1 cellular context compared by ENCODE assay signal in genomic region chr11:98600103-98600502, GRCh38.
TF ChIP-seq lines count a peak whose summit lies in the region.

No MANE protein-coding gene starts in this region.

TF ChIP-seq in GM23338, 12 proteins besides CTCF, POLR2A, EP300 and RAD21 (continued from another document):
- no peak for TF ChIP-seq REST (IDR thresholded peaks at IDR 0.05; ENCODE audit: unreplicated experiment)
- no peak for TF ChIP-seq NANOG (IDR thresholded peaks at IDR 0.05; ENCODE audit: borderline replicate concordance)
- TF ChIP-seq ZNF331 (CRISPR knock-in tag; IDR thresholded peaks at IDR 0.05; ENCODE audit: low read depth), result no peak
